Comparison of ENCODE assay signal across 7 cellular contexts in genomic region chr12:81375969-81376368, GRCh38.
"Had no signal": no experiment of that assay in that cellular context is flagged by ENCODE, and none has a peak within 500 bp of the region (broad histone marks: within the 10 kb centered on the region; RNA-seq: fewer than 3 reads in every experiment).

No MANE protein-coding gene starts in this region.

- H3K4me3 ChIP-seq: HAP-1 had no signal

- H3K27ac ChIP-seq: HL-60 had no signal

- DNase-seq: GOT3, H7, HFFc6, KBM-7 had no signal

- H3K4me1 ChIP-seq: HAP-1 had no signal

- FAIRE-seq: HepG2 had no signal

- H3K9me3 ChIP-seq: HAP-1 had no signal
